Comparison of ENCODE assay signal across 8 cellular contexts in the genomic region with DNA sequence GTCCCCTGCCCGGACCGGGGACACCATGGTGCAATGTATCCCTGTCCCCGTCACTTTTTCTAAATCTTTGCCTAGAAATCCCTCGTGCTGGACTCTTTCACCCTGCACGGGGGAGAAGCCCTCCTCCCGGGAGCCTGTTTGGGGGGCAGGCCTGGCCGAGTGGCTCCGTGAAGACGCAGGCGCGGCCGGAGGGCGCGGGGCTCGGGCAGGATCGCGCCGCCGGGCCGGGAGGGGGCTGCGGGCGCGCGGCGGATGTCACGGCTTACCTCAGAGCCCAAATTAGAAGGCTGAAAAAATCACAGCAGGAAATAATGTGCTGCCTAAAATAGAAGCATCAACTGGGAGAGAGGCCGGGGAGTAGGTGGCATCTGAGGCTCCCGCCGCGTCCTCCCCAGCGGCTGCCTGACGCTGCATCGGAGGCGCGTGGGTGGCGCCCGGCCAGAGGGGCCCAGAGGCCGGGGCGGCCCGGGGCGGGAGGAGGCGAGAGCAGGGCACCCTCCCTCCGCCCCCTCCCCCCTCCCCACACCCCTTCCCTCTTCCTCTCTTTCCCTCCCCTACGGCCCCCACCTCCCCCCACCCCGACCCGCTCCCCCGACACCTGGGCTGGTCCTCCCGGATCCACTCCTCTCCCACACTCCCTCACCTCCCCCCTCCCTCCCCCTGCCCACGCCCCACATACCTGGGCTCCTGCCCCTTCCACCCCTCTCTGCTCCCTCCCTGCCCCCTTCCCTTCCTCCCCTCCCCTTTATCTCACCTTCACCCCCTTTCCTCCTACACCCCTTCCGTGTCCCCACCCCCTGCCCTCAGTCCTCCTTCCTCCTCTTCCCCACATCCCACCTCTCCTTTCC. TPM values are rescaled to one million over a fixed set of nuclear protein-coding genes. Genes with fewer than 3 reads are reported as not detected.
DNase-seq lines count a peak whose midpoint lies in the region; ATAC-seq and TF ChIP-seq lines count a peak whose summit lies in the region.

No MANE protein-coding gene starts in this region.

- intact Hi-C loops in PC-3 (cut with micrococcal nuclease) = no loop called here

- no peaks in the 10 kb centered on the region for H3K9me2 ChIP-seq in PC-3 (replicated peaks; ENCODE audit: low read length)

- in situ Hi-C loops in brain microvascular endothelial cell (cut with HindIII; ENCODE audit: low pct_ligation_motif_present, low sequenced_read_pairs) = no loop called here

- peaks cover 25% of the 10 kb centered on the region for H3K4me1 ChIP-seq in PC-3 (ENCODE audit: insufficient read depth, low read length)
- peaks cover 42% of the 10 kb centered on the region for H3K4me1 ChIP-seq in skeletal muscle satellite cell (ENCODE audit: control insufficient read depth, insufficient read depth, low read length)

- H3K4me3 ChIP-seq in PC-3 (ENCODE audit: low read length) = peak overlapping the region; percentile 74
- peak overlapping the region; percentile 46 for H3K4me3 ChIP-seq in brain microvascular endothelial cell (ENCODE audit: low read depth, low read length)
- peak overlapping the region; percentile 71 for H3K4me3 ChIP-seq in iPS-18c (ENCODE audit: insufficient read depth, low read depth, low read length)
- peak overlapping the region; percentile 64 for H3K4me3 ChIP-seq in skeletal muscle satellite cell (ENCODE audit: low read length)

- CTCF ChIA-PET in PC-3 (lab: Charles Lee) = no interaction called here

- no peaks in the 10 kb centered on the region for H3K27me3 ChIP-seq in PC-3 (ENCODE audit: low read length)
- H3K27me3 ChIP-seq in brain microvascular endothelial cell (replicated peaks) = no peaks in the 10 kb centered on the region
- H3K27me3 ChIP-seq in skeletal muscle satellite cell (ENCODE audit: control insufficient read depth, insufficient read depth, low read length) = no peaks in the 10 kb centered on the region

- no peaks in the 10 kb centered on the region for H3K79me2 ChIP-seq in PC-3 (ENCODE audit: low read length)

- no TSS peak for BruUV-seq in PC-3 (replicated peaks; lab: Mats Ljungman, UMichigan)

- peak; percentile 57 for DNase-seq in ELR (ENCODE audit: low read depth)
- DNase-seq in PC-3 = peak; percentile 29
- DNase-seq in brain microvascular endothelial cell = peak; percentile 27
- no peak for DNase-seq in COLO829 (ENCODE audit: low spot score)
- no peak for DNase-seq in activated CD4-positive, CD25-positive, alpha-beta regulatory T cell treated with anti-CD3 and anti-CD28 coated beads, Interleukin-2, amount 50 U/mL, for 72 hours

- H3K9ac ChIP-seq in PC-3 (ENCODE audit: low read length) = peak overlapping the region; percentile 57
- peak overlapping the region; percentile 84 for H3K9ac ChIP-seq in skeletal muscle satellite cell (ENCODE audit: low read depth, low read length)

- H3K36me3 ChIP-seq in PC-3 (ENCODE audit: low read depth, low read length) = no peaks in the 10 kb centered on the region
- no peaks in the 10 kb centered on the region for H3K36me3 ChIP-seq in brain microvascular endothelial cell (replicated peaks)
- H3K36me3 ChIP-seq in skeletal muscle satellite cell (ENCODE audit: insufficient read depth, low read length) = no peaks in the 10 kb centered on the region

- H2AFZ ChIP-seq in PC-3 (ENCODE audit: low read length) = peak overlapping the region; percentile 99

- TF ChIP-seq CTCF in PC-3 (conservative IDR thresholded peaks at IDR 0.05; ENCODE audit: low read depth, low read length) (no peak), brain microvascular endothelial cell (IDR thresholded peaks at IDR 0.05; ENCODE audit: low read depth, low read length, missing control alignments) (no peak)

- POLR2A ChIA-PET in PC-3 (lab: Charles Lee; ENCODE audit: unreplicated experiment) = no interaction called here

- H3K4me2 ChIP-seq in PC-3 (ENCODE audit: low read length) = peak overlapping the region; percentile 96
- H3K4me2 ChIP-seq in skeletal muscle satellite cell (ENCODE audit: low read length) = peak overlapping the region; percentile 88

- no peaks in the 10 kb centered on the region for H4K20me1 ChIP-seq in PC-3 (ENCODE audit: low read length)

- H3F3A ChIP-seq in PC-3 (ENCODE audit: low read length, unreplicated experiment) = no peaks in the 10 kb centered on the region

- H3K27ac ChIP-seq in PC-3 (ENCODE audit: low read length) (no peak overlapping the region), brain microvascular endothelial cell (no peak overlapping the region)

- ATAC-seq in PC-3 (peak; percentile 32), HG02678 (IDR thresholded peaks at IDR 0.05; ENCODE audit: unreplicated experiment) (no peak)

- H3K9me3 ChIP-seq in PC-3 (ENCODE audit: low read length) (no peaks in the 10 kb centered on the region), iPS-18c (ENCODE audit: control insufficient read depth, insufficient read depth, low read length) (no peaks in the 10 kb centered on the region), skeletal muscle satellite cell (replicated peaks; ENCODE audit: low read length) (no peaks in the 10 kb centered on the region)

RNA-seq across cellular contexts. Expression of a gene that starts 51.9 kb away (rescaled TPM):
- 29.1 and 30.3 TPM in 2 replicates for total RNA-seq in PC-3 (2014; rRNA removed)
- total RNA-seq in skeletal muscle satellite cell (2012; rRNA removed) = 25.3 and 29.9 TPM in 2 replicates

RNA-seq across cellular contexts. Expression of a gene that starts 52.1 kb away (rescaled TPM):
- total RNA-seq in PC-3 (2014; rRNA removed) = 23.4 and 27.2 TPM in 2 replicates
- total RNA-seq in skeletal muscle satellite cell (2012; rRNA removed) = 25.1 and 26.6 TPM in 2 replicates

RNA-seq across cellular contexts. Expression of a gene that starts 56.0 kb away (rescaled TPM):
- 95.7 and 110 TPM in 2 replicates for total RNA-seq in PC-3 (2014; rRNA removed)
- 118 and 188 TPM in 2 replicates for total RNA-seq in skeletal muscle satellite cell (2012; rRNA removed)

Comparison
In these comparisons a context has a peak if more than half of its experiments do, and no peak if none do; other contexts are left out.
1. DNase-seq: peak in ELR (single experiment), PC-3 (single experiment) and brain microvascular endothelial cell (single experiment); none in COLO829 (single experiment) and activated CD4-positive, CD25-positive, alpha-beta regulatory T cell treated with anti-CD3 and anti-CD28 coated beads, Interleukin-2, amount 50 U/mL, for 72 hours (single experiment).
2. Peak in every context shown above with its lines, with median percentiles within 50 percentile points of each other: H3K4me3 ChIP-seq.